ENCODE assay signal across 24 cellular contexts in the genomic region with DNA sequence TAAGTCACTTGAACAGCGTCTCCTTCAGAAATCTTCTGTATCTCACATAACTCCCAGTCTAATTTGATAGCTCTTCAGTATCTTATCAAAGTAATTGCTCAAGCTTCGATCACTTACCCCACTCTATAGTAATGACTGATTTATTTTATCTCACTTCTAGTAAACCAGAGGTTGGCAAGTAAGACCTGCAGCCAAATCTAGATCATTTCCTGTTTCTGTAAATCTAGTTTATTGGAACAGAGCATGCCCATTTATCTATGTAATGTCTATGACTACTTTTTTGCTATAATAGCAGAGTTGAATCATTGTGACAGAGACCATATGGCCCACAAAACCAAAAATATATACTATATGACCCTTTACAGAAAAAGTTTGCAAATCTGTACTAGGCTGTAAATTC. TPM values are rescaled to one million over a fixed set of nuclear protein-coding genes. Genes with fewer than 3 reads are reported as not detected.
"Had no signal": no experiment of that assay in that cellular context is flagged by ENCODE, and none has a peak within 500 bp of the region (broad histone marks: within the 10 kb centered on the region; RNA-seq: fewer than 3 reads in every experiment).

No MANE protein-coding gene starts in this region.

- H3K36me3 ChIP-seq: esophagus muscularis mucosa, gastrocnemius medialis, heart right ventricle, left lung, lower lobe of right lung had no signal

- H3K9me3 ChIP-seq: esophagus muscularis mucosa, gastrocnemius medialis, heart right ventricle, left lung, lower lobe of right lung had no signal

- H3K27ac ChIP-seq: coronary artery, dorsolateral prefrontal cortex, esophagus muscularis mucosa, gastrocnemius medialis, heart right ventricle, left lung, lower lobe of right lung had no signal

- H3K4me1 ChIP-seq: esophagus muscularis mucosa, gastrocnemius medialis, heart right ventricle, left lung, lower lobe of right lung had no signal

- ATAC-seq: gastrocnemius medialis, heart right ventricle, left cardiac atrium, left lung, left ventricle myocardium superior, lower lobe of right lung had no signal

- H3K27me3 ChIP-seq: dorsolateral prefrontal cortex, esophagus muscularis mucosa, gastrocnemius medialis had no signal

- H3K4me3 ChIP-seq: coronary artery, dorsolateral prefrontal cortex, esophagus muscularis mucosa, gastrocnemius medialis, heart right ventricle, left lung, lower lobe of right lung had no signal

- DNase-seq: dermis blood vessel endothelial cell; dorsolateral prefrontal cortex; effector CD4-positive, alpha-beta T cell; effector memory CD4-positive, alpha-beta T cell; foreskin fibroblast; foreskin melanocyte; gastrocnemius medialis; glutamatergic neuron; head of caudate nucleus; heart right ventricle; hippocampal formation; left cardiac atrium; left lung; left ventricle myocardium superior; lower lobe of right lung; mesenchymal stem cell; midbrain had no signal

RNA-seq across cellular contexts. Expression of a gene that starts 40.1 kb away (rescaled TPM):
- total RNA-seq: dermis blood vessel endothelial cell, endothelial cell of umbilical vein, epithelial cell of proximal tubule, gastrocnemius medialis, glomerular endothelial cell, left ventricle myocardium superior, lower lobe of right lung, lung microvascular endothelial cell had no signal
- polyA plus RNA-seq: fibroblast of lung, heart right ventricle had no signal
